ENCODE assay signal across 14 cellular contexts in genomic region chr9:15512204-15512603, GRCh38. TPM values are rescaled to one million over a fixed set of nuclear protein-coding genes. Genes with fewer than 3 reads are reported as not detected.
DNase-seq lines count a peak whose midpoint lies in the region; ATAC-seq, FAIRE-seq and TF ChIP-seq lines count a peak whose summit lies in the region.
"Had no signal": no experiment of that assay in that cellular context is flagged by ENCODE, and none has a peak within 500 bp of the region (broad histone marks: within the 10 kb centered on the region; RNA-seq: fewer than 3 reads in every experiment).

No MANE protein-coding gene starts in this region.

- RAD21 ChIA-PET in GM12878 (lab: Charles Lee; ENCODE audit: unreplicated experiment), result interaction anchor here (0.6 to 5.5 kb wide), 10 partner anchors 12 to 88 kb away, joined by 3 to 106 read pairs (median 7); partner anchors contain the start of gene CCDC171

- H4K20me1 ChIP-seq in GM12878 (ENCODE audit: control insufficient read depth, insufficient read depth), result no peaks in the 10 kb centered on the region

- no TSS peak for BruUV-seq in GM12878 (replicated peaks; lab: Mats Ljungman, UMichigan)

- POLR2A ChIA-PET in GM12878 (lab: Charles Lee), result interaction anchor here (0.6 to 4.5 kb wide), 10 partner anchors 10 to 205 kb away, joined by 3 to 70 read pairs (median 4); partner anchors contain the start of genes SNAPC3 and TTC39B

- H3K79me1 ChIP-seq in neuronal stem cell (ENCODE audit: low read depth, low read length), result peaks cover 1% of the 10 kb centered on the region

- H3K9ac ChIP-seq in GM12878 (ENCODE audit: control insufficient read depth, insufficient read depth, low read length) (peak overlapping the region; percentile 51), neuronal stem cell (ENCODE audit: low read depth, low read length, poor library complexity) (no peak overlapping the region)

- no peak overlapping the region for H2AK5ac ChIP-seq in neuronal stem cell (ENCODE audit: low read depth, low read length)

- FAIRE-seq in GM12878 (lab: Jason Lieb, UNC), result no peak

- H2BK5ac ChIP-seq in neuronal stem cell (ENCODE audit: low read length), result no peak overlapping the region

- H3K9me3 ChIP-seq in GM12878 (replicated peaks; ENCODE audit: control insufficient read depth, insufficient read depth, low read length) (no peaks in the 10 kb centered on the region), neuronal stem cell (replicated peaks in 1 of 2; ENCODE audit: control insufficient read depth in 2 of 2, insufficient read depth in 1 of 2, low read depth in 1 of 2, low read length in 2 of 2) (no peaks in the 10 kb centered on the region), sigmoid colon (no peaks in the 10 kb centered on the region)
- H3K9me3 ChIP-seq: body of pancreas had no signal

- peak; percentile 5 for ATAC-seq in GM12878
- ATAC-seq: body of pancreas; stimulated activated naive B cell treated with anti-CD40 and anti-IgM and Interleukin-4, amounts not matched to agents 10 μg/mL and 1 μg/mL and 100 μg/mL, for 72 hours had no signal

- CTCF ChIA-PET in GM12878 (lab: Yijun Ruan, JAX), result interaction anchor here (1.0 to 7.1 kb wide), 11 partner anchors 10 to 287 kb away, joined by 3 to 133 read pairs (median 8); partner anchors contain the start of gene CCDC171

- WGBS in GM12878 (ENCODE audit: insufficient coverage, insufficient replicate concordance, low lambda C conversion rate, missing lambda C conversion rate), result 44% methylated on average over 1 of the region's 1 CpG
- WGBS in neuronal stem cell (ENCODE audit: extremely low coverage in 2 of 2, insufficient read length in 2 of 2, insufficient replicate concordance in 1 of 2), 2 donors, result no CpG with 5 or more reads among the region's 1 CpG
- 81 to 96% methylated on average over 1 of the region's 1 CpG for WGBS in sigmoid colon, 2 donors

- H4K91ac ChIP-seq in neuronal stem cell (ENCODE audit: low read depth, low read length, poor library complexity), result no peak overlapping the region

- TF ChIP-seq POLR2A in GM12878 (IDR thresholded peaks at IDR 0.05; ENCODE audit: low read depth, low read length) (no peak), sigmoid colon (IDR thresholded peaks at IDR 0.05) (no peak)

- no peak for DNase-seq in activated T-cell treated with anti-CD3 and anti-CD28 coated beads, Interleukin-2, amount 50 U/mL, for 24 hours
- DNase-seq in activated T-cell treated with anti-CD3 and anti-CD28 coated beads, Interleukin-2, amount 50 U/mL, for 1 hour, result no peak
- DNase-seq in NAMALWA (ENCODE audit: low spot score) (peak; percentile 30), GM12878 (ENCODE audit: low read depth, low spot score) (no peak), neuronal stem cell (ENCODE audit: low spot score) (no peak), amniotic stem cell (lab: John Stamatoyannopoulos, UW) (no peak), SKM-1 treated with dmso at 0.1 percent for 144 hours (lab: John Stamatoyannopoulos, UW; ENCODE audit: unreplicated experiment) (no peak), sigmoid colon (no peak)
- DNase-seq: body of pancreas; islet precursor cell; NCI-H187 treated with DMSO at 0.1 percent for 48 hours; occipital lobe; stimulated activated naive B cell treated with anti-CD40 and anti-IgM and Interleukin-4, amounts not matched to agents 10 μg/mL and 1 μg/mL and 100 μg/mL, for 72 hours had no signal

- TF ChIP-seq EP300 in GM12878 (IDR thresholded peaks at IDR 0.05; ENCODE audit: borderline replicate concordance in 1 of 2, control insufficient read depth in 1 of 2, low read depth in 2 of 2, low read length in 2 of 2) (peak in 1 of 2 experiments; percentile 51; a peak in 1 of 4 replicates), sigmoid colon (IDR thresholded peaks at IDR 0.05) (no peak)

- H3K27ac Mint-ChIP-seq in activated T-cell treated with anti-CD3 and anti-CD28 coated beads, Interleukin-2, amount 50 U/mL, for 24 hours, result peak overlapping the region; percentile 74
- H3K27ac Mint-ChIP-seq: stimulated activated naive B cell treated with anti-CD40 and anti-IgM and Interleukin-4, amounts not matched to agents 10 μg/mL and 1 μg/mL and 100 μg/mL, for 72 hours had no signal

- peak overlapping the region; percentile 19 for H3K4me3 Mint-ChIP-seq in activated T-cell treated with anti-CD3 and anti-CD28 coated beads, Interleukin-2, amount 50 U/mL, for 24 hours

- H2BK15ac ChIP-seq in neuronal stem cell (ENCODE audit: low read length), result no peak overlapping the region

- H3K23ac ChIP-seq in neuronal stem cell (ENCODE audit: low read depth, low read length, poor library complexity), result no peak overlapping the region

- H3K27me3 Mint-ChIP-seq in activated T-cell treated with anti-CD3 and anti-CD28 coated beads, Interleukin-2, amount 50 U/mL, for 24 hours, result no peaks in the 10 kb centered on the region
- H3K27me3 Mint-ChIP-seq: stimulated activated naive B cell treated with anti-CD40 and anti-IgM and Interleukin-4, amounts not matched to agents 10 μg/mL and 1 μg/mL and 100 μg/mL, for 72 hours had no signal

- no peak overlapping the region for H3K18ac ChIP-seq in neuronal stem cell (ENCODE audit: low read length)

- TF ChIP-seq RAD21 in GM12878 (IDR thresholded peaks at IDR 0.05; ENCODE audit: insufficient read depth, low read depth, low read length), result no peak

- no peak overlapping the region for H2BK120ac ChIP-seq in neuronal stem cell (ENCODE audit: low read depth, low read length)

- SMC1A ChIA-PET in GM12878 (lab: Charles Lee; ENCODE audit: uncharacterized antibody, unreplicated experiment), result interaction anchor here (0.8 to 7.2 kb wide), 11 partner anchors 13 to 299 kb away, joined by 3 to 163 read pairs (median 4); partner anchors contain the start of gene SNAPC3

- H3K4me3 ChIP-seq in GM12878 (peak overlapping the region; percentile 33; the same call in 1 of the 2 replicates), neuronal stem cell (ENCODE audit: low read length in 2 of 2) (no peak overlapping the region), sigmoid colon (no peak overlapping the region)
- H3K4me3 ChIP-seq: body of pancreas had no signal

- H3K27me3 ChIP-seq in GM12878 (replicated peaks in 1 of 2; ENCODE audit: control insufficient read depth in 2 of 2, insufficient read depth in 2 of 2, low read length in 1 of 2) (no peaks in the 10 kb centered on the region), neuronal stem cell (ENCODE audit: control insufficient read depth in 3 of 3, insufficient read depth in 3 of 3, low read depth in 1 of 3, low read length in 3 of 3) (no peaks in the 10 kb centered on the region), sigmoid colon (no peaks in the 10 kb centered on the region)
- H3K27me3 ChIP-seq: body of pancreas had no signal

- no peak overlapping the region for H4K8ac ChIP-seq in neuronal stem cell (ENCODE audit: low read depth, low read length)

- 0 out of 4 replicates have a peak, but pooled peaks cover 0 to 2% of the 10 kb centered on the region in 2 experiments for H3K36me3 ChIP-seq in GM12878 (ENCODE audit: control insufficient read depth in 2 of 2, insufficient read depth in 2 of 2, low read length in 1 of 2)
- H3K36me3 ChIP-seq in neuronal stem cell (replicated peaks in 1 of 2; ENCODE audit: control insufficient read depth in 2 of 2, insufficient read depth in 2 of 2, low read length in 2 of 2), result peaks cover 2 to 27% of the 10 kb centered on the region in 2 donors
- H3K36me3 ChIP-seq in sigmoid colon, result peaks cover 0 to 9% (median 0%) of the 10 kb centered on the region in 4 donors

- H2AFZ ChIP-seq in GM12878 (ENCODE audit: control insufficient read depth, low read depth, low read length) (peak overlapping the region; percentile 61), neuronal stem cell (ENCODE audit: low read length) (peak overlapping the region; percentile 46)

- H3K27ac ChIP-seq in GM12878 (ENCODE audit: control insufficient read depth, insufficient read depth) (peak overlapping the region; percentile 99), neuronal stem cell (replicated peaks; ENCODE audit: low read length) (no peak overlapping the region), sigmoid colon (no peak overlapping the region)
- H3K27ac ChIP-seq: epithelial cell of prostate had no signal

- H3K4me2 ChIP-seq in GM12878 (ENCODE audit: control insufficient read depth, insufficient read depth) (peak overlapping the region; percentile 26), neuronal stem cell (ENCODE audit: insufficient read depth, low read length, poor library complexity, severe bottlenecking) (no peak overlapping the region)

- no peaks in the 10 kb centered on the region for H3K9me3 Mint-ChIP-seq in activated T-cell treated with anti-CD3 and anti-CD28 coated beads, Interleukin-2, amount 50 U/mL, for 24 hours
- H3K9me3 Mint-ChIP-seq: stimulated activated naive B cell treated with anti-CD40 and anti-IgM and Interleukin-4, amounts not matched to agents 10 μg/mL and 1 μg/mL and 100 μg/mL, for 72 hours had no signal

- no peak overlapping the region for H2BK12ac ChIP-seq in neuronal stem cell (ENCODE audit: low read length)

- in situ Hi-C loops in GM12878 (cut with MboI), result no loop called here

- H3K4ac ChIP-seq in neuronal stem cell (ENCODE audit: low read length), result no peak overlapping the region

- peaks cover 36% of the 10 kb centered on the region for H3K79me2 ChIP-seq in GM12878 (ENCODE audit: control insufficient read depth, insufficient read depth, low read length)

- H3K4me1 ChIP-seq in GM12878 (ENCODE audit: control insufficient read depth, insufficient read depth, low read length) (peaks cover 13% of the 10 kb centered on the region), neuronal stem cell (ENCODE audit: control insufficient read depth in 2 of 2, insufficient read depth in 1 of 2, low read depth in 1 of 2, low read length in 2 of 2) (peaks cover 4 to 19% of the 10 kb centered on the region in 2 donors), sigmoid colon (peaks cover 0 to 27% (median 22%) of the 10 kb centered on the region in 4 donors)

- TF ChIP-seq CTCF in GM12878 (IDR thresholded peaks at IDR 0.05 in 2 of 3, conservative IDR thresholded peaks at IDR 0.05 in 1 of 3; ENCODE audit: control insufficient read depth in 2 of 3, extremely low read depth in 1 of 3, insufficient read depth in 1 of 3, low read depth in 3 of 3, low read length in 3 of 3) (no peak), sigmoid colon (IDR thresholded peaks at IDR 0.05) (no peak)

- H3K4me1 Mint-ChIP-seq in activated T-cell treated with anti-CD3 and anti-CD28 coated beads, Interleukin-2, amount 50 U/mL, for 24 hours (ENCODE audit: low read depth), result peaks cover 41% of the 10 kb centered on the region

- H3K14ac ChIP-seq in neuronal stem cell (ENCODE audit: low read length), result no peak overlapping the region

- H3K36me3 Mint-ChIP-seq in activated T-cell treated with anti-CD3 and anti-CD28 coated beads, Interleukin-2, amount 50 U/mL, for 24 hours (ENCODE audit: low read depth), result peaks cover 31% of the 10 kb centered on the region

- intact Hi-C loops in GM12878 (cut with micrococcal nuclease; ENCODE audit: unreplicated experiment), result no loop called here
- intact Hi-C loops in sigmoid colon (cut with DNase I), result loop anchor here (5.0 kb wide), 2 partner anchors 90 to 220 kb away; partner anchors contain the start of gene SNAPC3

RNA-seq across cellular contexts. Expression of gene PSIP1, which starts 1.4 kb away (rescaled TPM):
- total RNA-seq in GM12878 (2013; cell fraction: nucleolus; rRNA removed), result 404 and 409 TPM in 2 replicates
- 130 and 159 TPM in 2 replicates for total RNA-seq in GM12878 (2014; rRNA removed)
- total RNA-seq in GM12878 (2014; rRNA removed; fragmentation: Illumina TruSeq; extraction: Trizol), result 286 and 301 TPM in 2 replicates
- 181 and 186 TPM in 2 replicates for total RNA-seq in GM12878 (2021)
- 70.6 TPM for polyA plus RNA-seq in GM12878 (2011; ENCODE audit: low read depth)
- 179 and 352 TPM in 2 replicates for polyA plus RNA-seq in GM12878 (2011; rRNA removed)
- polyA plus RNA-seq in GM12878 (2011; cell fraction: cytosol; rRNA removed), result 32.0 and 35.2 TPM in 2 replicates
- polyA plus RNA-seq in GM12878 (2011; cell fraction: nucleus; rRNA removed), result 101 and 128 TPM in 2 replicates
- 131 and 157 TPM in 2 replicates for polyA plus RNA-seq in GM12878 (2012)
- 295 and 442 TPM in 2 replicates for polyA plus RNA-seq in GM12878 (2014; fragmentation: Illumina TruSeq; extraction: Trizol)
- polyA plus RNA-seq in GM12878 (2014; fragmentation: Nextera tagmentation; extraction: Ambion mirVana), result 100 to 1,000 TPM in 1 of 2 experiments, 10 to 100 TPM in 1; 75.5 to 115 TPM
- polyA plus RNA-seq in GM12878 (2014; rRNA removed), result 125 and 166 TPM in 2 replicates
- polyA plus RNA-seq in GM12878 (2016; fragmentation: Nextera tagmentation; extraction: Ambion mirVana), result 100 to 1,000 TPM; 100 to 299 TPM
- polyA minus RNA-seq in GM12878 (2011; rRNA and poly(A)+ RNA removed), result 45.0 and 60.9 TPM in 2 replicates
- 58.1 and 72.3 TPM in 2 replicates for polyA minus RNA-seq in GM12878 (2011; cell fraction: cytosol; rRNA and poly(A)+ RNA removed)
- 83.1 and 130 TPM in 2 replicates for polyA minus RNA-seq in GM12878 (2011; cell fraction: nucleus; rRNA and poly(A)+ RNA removed)
- polyA plus RNA-seq in neuronal stem cell (2013, experiment 1 of 2), result 354 TPM
- 360 TPM for polyA plus RNA-seq in neuronal stem cell (2013, experiment 2 of 2)
- total RNA-seq in sigmoid colon, result 10 to 100 TPM; 65.7 to 89.1 (median 72.2) TPM
- 10 to 100 TPM; 10.9 to 29.5 (median 18.0) TPM for polyA plus RNA-seq in sigmoid colon

RNA-seq across cellular contexts. Expression of gene CCDC171, which starts 40.6 kb away (rescaled TPM):
- 28.4 and 29.3 TPM in 2 replicates for total RNA-seq in GM12878 (2013; cell fraction: nucleolus; rRNA removed)
- total RNA-seq in GM12878 (2014; rRNA removed) (2.0 and 3.5 TPM in 2 replicates), GM12878 (2014; rRNA removed; fragmentation: Illumina TruSeq; extraction: Trizol) (6.0 and 7.2 TPM in 2 replicates), GM12878 (2021) (2.1 and 4.0 TPM in 2 replicates), sigmoid colon (1 to 10 TPM; 2.9 to 6.1 (median 3.1) TPM)
- polyA plus RNA-seq in GM12878 (2011; ENCODE audit: low read depth), result 1.7 TPM
- polyA plus RNA-seq in GM12878 (2011; rRNA removed) (3.0 and 3.9 TPM in 2 replicates), GM12878 (2014; fragmentation: Illumina TruSeq; extraction: Trizol) (2.4 and 2.6 TPM in 2 replicates), GM12878 (2014; fragmentation: Nextera tagmentation; extraction: Ambion mirVana) (1 to 10 TPM in 1 of 2 experiments, under 1 TPM in 1; 1.00 to 1.1 TPM), GM12878 (2014; rRNA removed) (1.4 and 2.6 TPM in 2 replicates), GM12878 (2016; fragmentation: Nextera tagmentation; extraction: Ambion mirVana) (1 to 10 TPM; 2.9 to 3.8 TPM), sigmoid colon (1 to 10 TPM in 1 of 3 donors, under 1 TPM in 2; 0.46 to 1.4 (median 0.60) TPM)
- 0.97 and 1.6 TPM in 2 replicates for polyA plus RNA-seq in GM12878 (2011; cell fraction: cytosol; rRNA removed)
- polyA plus RNA-seq in GM12878 (2011; cell fraction: nucleus; rRNA removed), result 5.0 and 5.1 TPM in 2 replicates
- polyA plus RNA-seq in GM12878 (2012), result 1.0 and 1.9 TPM in 2 replicates
- 7.9 and 10.1 TPM in 2 replicates for polyA minus RNA-seq in GM12878 (2011; rRNA and poly(A)+ RNA removed)
- 1.6 and 1.9 TPM in 2 replicates for polyA minus RNA-seq in GM12878 (2011; cell fraction: cytosol; rRNA and poly(A)+ RNA removed)
- 16.8 and 26.1 TPM in 2 replicates for polyA minus RNA-seq in GM12878 (2011; cell fraction: nucleus; rRNA and poly(A)+ RNA removed)
- polyA plus RNA-seq in neuronal stem cell (2013, experiment 1 of 2), result 1.5 TPM
- polyA plus RNA-seq in neuronal stem cell (2013, experiment 2 of 2), result 1.2 TPM
